Comparison of ENCODE assay signal across 2 cellular contexts in the genomic region with DNA sequence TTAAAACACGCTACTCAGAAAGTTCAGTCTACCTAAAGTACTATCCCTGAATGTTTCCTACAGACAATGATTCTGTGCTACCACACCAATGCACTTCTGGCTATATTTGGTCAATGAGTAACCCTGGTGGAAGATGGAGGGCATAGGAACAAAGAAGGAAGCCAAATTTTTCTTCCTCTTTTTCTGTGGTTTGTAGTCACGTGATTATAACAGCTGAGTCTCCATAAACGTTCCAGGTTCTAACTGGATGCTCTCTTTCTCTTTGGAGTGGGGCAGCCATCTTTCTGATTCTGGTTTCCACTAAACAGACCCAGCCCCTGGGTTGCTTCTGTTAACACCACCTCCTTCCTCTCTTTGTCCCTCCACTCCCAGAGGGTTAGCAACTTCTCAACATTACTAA.
A peak's percentile ranks its signal among the peaks of the same experiment; 100 is the strongest.
TF ChIP-seq lines count a peak whose summit lies in the region.

No MANE protein-coding gene starts in this region.

TF ChIP-seq in HepG2, 621 proteins besides CTCF, POLR2A, EP300 and RAD21 (continued from another document):
- TF ChIP-seq, protein P1, sequence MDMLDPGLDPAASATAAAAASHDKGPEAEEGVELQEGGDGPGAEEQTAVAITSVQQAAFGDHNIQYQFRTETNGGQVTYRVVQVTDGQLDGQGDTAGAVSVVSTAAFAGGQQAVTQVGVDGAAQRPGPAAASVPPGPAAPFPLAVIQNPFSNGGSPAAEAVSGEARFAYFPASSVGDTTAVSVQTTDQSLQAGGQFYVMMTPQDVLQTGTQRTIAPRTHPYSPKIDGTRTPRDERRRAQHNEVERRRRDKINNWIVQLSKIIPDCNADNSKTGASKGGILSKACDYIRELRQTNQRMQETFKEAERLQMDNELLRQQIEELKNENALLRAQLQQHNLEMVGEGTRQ (IDR thresholded peaks at IDR 0.05; ENCODE audit: low read depth, low read length): peak; percentile 45; the same call in 1 of the 2 replicates
- TF ChIP-seq, protein P1 (CRISPR knock-in tag; IDR thresholded peaks at IDR 0.05; ENCODE audit: borderline replicate concordance): no peak
- TF ChIP-seq ZNF883 (CRISPR knock-in tag; IDR thresholded peaks at IDR 0.05; ENCODE audit: not compliant biosample characterization): no peak
- peak; percentile 83 for TF ChIP-seq RAD51 (IDR thresholded peaks at IDR 0.05; ENCODE audit: borderline replicate concordance)

TF ChIP-seq in GM12878, 131 proteins besides CTCF, POLR2A, EP300 and RAD21 (continued from another document):
- TF ChIP-seq HDAC2 (IDR thresholded peaks at IDR 0.05) (no peak), RAD51 (IDR thresholded peaks at IDR 0.05) (peak; percentile 51; the same call in 1 of the 2 replicates), YY1 (IDR thresholded peaks at IDR 0.05; ENCODE audit: low read depth, low read length) (no peak)
- TF ChIP-seq, protein P2, sequence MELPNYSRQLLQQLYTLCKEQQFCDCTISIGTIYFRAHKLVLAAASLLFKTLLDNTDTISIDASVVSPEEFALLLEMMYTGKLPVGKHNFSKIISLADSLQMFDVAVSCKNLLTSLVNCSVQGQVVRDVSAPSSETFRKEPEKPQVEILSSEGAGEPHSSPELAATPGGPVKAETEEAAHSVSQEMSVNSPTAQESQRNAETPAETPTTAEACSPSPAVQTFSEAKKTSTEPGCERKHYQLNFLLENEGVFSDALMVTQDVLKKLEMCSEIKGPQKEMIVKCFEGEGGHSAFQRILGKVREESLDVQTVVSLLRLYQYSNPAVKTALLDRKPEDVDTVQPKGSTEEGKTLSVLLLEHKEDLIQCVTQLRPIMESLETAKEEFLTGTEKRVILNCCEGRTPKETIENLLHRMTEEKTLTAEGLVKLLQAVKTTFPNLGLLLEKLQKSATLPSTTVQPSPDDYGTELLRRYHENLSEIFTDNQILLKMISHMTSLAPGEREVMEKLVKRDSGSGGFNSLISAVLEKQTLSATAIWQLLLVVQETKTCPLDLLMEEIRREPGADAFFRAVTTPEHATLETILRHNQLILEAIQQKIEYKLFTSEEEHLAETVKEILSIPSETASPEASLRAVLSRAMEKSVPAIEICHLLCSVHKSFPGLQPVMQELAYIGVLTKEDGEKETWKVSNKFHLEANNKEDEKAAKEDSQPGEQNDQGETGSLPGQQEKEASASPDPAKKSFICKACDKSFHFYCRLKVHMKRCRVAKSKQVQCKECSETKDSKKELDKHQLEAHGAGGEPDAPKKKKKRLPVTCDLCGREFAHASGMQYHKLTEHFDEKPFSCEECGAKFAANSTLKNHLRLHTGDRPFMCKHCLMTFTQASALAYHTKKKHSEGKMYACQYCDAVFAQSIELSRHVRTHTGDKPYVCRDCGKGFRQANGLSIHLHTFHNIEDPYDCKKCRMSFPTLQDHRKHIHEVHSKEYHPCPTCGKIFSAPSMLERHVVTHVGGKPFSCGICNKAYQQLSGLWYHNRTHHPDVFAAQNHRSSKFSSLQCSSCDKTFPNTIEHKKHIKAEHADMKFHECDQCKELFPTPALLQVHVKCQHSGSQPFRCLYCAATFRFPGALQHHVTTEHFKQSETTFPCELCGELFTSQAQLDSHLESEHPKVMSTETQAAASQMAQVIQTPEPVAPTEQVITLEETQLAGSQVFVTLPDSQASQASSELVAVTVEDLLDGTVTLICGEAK (IDR thresholded peaks at IDR 0.05; ENCODE audit: borderline replicate concordance): no peak
- TF ChIP-seq, protein P3, sequence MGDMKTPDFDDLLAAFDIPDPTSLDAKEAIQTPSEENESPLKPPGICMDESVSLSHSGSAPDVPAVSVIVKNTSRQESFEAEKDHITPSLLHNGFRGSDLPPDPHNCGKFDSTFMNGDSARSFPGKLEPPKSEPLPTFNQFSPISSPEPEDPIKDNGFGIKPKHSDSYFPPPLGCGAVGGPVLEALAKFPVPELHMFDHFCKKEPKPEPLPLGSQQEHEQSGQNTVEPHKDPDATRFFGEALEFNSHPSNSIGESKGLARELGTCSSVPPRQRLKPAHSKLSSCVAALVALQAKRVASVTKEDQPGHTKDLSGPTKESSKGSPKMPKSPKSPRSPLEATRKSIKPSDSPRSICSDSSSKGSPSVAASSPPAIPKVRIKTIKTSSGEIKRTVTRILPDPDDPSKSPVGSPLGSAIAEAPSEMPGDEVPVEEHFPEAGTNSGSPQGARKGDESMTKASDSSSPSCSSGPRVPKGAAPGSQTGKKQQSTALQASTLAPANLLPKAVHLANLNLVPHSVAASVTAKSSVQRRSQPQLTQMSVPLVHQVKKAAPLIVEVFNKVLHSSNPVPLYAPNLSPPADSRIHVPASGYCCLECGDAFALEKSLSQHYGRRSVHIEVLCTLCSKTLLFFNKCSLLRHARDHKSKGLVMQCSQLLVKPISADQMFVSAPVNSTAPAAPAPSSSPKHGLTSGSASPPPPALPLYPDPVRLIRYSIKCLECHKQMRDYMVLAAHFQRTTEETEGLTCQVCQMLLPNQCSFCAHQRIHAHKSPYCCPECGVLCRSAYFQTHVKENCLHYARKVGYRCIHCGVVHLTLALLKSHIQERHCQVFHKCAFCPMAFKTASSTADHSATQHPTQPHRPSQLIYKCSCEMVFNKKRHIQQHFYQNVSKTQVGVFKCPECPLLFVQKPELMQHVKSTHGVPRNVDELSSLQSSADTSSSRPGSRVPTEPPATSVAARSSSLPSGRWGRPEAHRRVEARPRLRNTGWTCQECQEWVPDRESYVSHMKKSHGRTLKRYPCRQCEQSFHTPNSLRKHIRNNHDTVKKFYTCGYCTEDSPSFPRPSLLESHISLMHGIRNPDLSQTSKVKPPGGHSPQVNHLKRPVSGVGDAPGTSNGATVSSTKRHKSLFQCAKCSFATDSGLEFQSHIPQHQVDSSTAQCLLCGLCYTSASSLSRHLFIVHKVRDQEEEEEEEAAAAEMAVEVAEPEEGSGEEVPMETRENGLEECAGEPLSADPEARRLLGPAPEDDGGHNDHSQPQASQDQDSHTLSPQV (IDR thresholded peaks at IDR 0.05): no peak
- TF ChIP-seq, protein P4, sequence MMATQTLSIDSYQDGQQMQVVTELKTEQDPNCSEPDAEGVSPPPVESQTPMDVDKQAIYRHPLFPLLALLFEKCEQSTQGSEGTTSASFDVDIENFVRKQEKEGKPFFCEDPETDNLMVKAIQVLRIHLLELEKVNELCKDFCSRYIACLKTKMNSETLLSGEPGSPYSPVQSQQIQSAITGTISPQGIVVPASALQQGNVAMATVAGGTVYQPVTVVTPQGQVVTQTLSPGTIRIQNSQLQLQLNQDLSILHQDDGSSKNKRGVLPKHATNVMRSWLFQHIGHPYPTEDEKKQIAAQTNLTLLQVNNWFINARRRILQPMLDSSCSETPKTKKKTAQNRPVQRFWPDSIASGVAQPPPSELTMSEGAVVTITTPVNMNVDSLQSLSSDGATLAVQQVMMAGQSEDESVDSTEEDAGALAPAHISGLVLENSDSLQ (IDR thresholded peaks at IDR 0.05): no peak
